Comparison of ENCODE assay signal across 10 cellular contexts in the genomic region with DNA sequence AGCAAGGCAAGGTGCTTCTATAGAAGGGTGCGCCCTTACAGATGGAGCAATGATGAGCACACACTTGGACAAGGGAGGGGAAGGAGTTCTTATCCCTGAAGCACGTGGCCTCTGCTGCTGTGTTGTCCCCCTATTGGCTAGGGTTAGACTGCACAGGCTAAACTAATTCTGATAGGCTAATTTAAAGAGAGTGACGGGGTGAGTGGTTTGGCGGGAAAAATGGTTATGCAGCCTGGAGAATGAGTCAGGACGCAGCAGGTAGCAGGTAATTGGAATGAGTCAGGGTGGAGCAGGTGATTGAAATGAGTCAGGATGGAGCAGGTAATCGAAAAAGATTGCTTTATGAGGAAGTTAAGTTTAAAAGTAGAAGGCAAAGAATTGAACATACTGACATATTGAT. TPM values are rescaled to one million over a fixed set of nuclear protein-coding genes. Genes with fewer than 3 reads are reported as not detected.
DNase-seq lines count a peak whose midpoint lies in the region; ATAC-seq, FAIRE-seq and TF ChIP-seq lines count a peak whose summit lies in the region.
"Not testable (repeated sequence)": the region's sequence is repeated elsewhere in the genome, so short reads cannot be mapped to it uniquely, and the experiment has no call there.
"Had no signal": no experiment of that assay in that cellular context is flagged by ENCODE, and none has a peak within 500 bp of the region (broad histone marks: within the 10 kb centered on the region; RNA-seq: fewer than 3 reads in every experiment).

No MANE protein-coding gene starts in this region.

- not testable (repeated sequence) for DNase-seq in H9
- DNase-seq in LHCN-M2 (ENCODE audit: low read depth), result peak; percentile 3
- DNase-seq in PC-9, result peak in 1 of 2 experiments; percentile 77
- peak; percentile 14 for DNase-seq in SW480 (ENCODE audit: low spot score)
- peak; percentile 71 for DNase-seq in bronchial epithelial cell (ENCODE audit: low read depth)
- DNase-seq in kidney tubule cell (ENCODE audit: low spot score), result peak; percentile 49

- H3K36me3 ChIP-seq in PC-9 (ENCODE audit: low read depth); bronchial epithelial cell (ENCODE audit: control insufficient read depth, insufficient read depth, low read length): not testable (repeated sequence)

- not testable (repeated sequence) for H2BK12ac ChIP-seq in H9 (ENCODE audit: insufficient read length, low read depth, low read length)

- H3K18ac ChIP-seq in H9 (ENCODE audit: insufficient read length, low read depth, low read length), result not testable (repeated sequence)

- not testable (repeated sequence) for H3K27me3 ChIP-seq in H9 (ENCODE audit: insufficient read depth, low read length); PC-9 (ENCODE audit: insufficient read depth, low read depth); bronchial epithelial cell (ENCODE audit: control insufficient read depth, insufficient read depth, low read length)

- not testable (repeated sequence) for H2AK5ac ChIP-seq in H9 (ENCODE audit: insufficient read length, low read length)

- CTCF ChIA-PET in PC-9 (lab: Charles Lee), result not testable (repeated sequence)

- WGBS in H9 (ENCODE audit: extremely low coverage, insufficient read length, low lambda C conversion rate), result no CpG with 5 or more reads among the region's 6 CpGs

- H2BK5ac ChIP-seq in H9 (ENCODE audit: insufficient read length, low read length), result not testable (repeated sequence)

- not testable (repeated sequence) for H3T11ph ChIP-seq in H9 (ENCODE audit: low read length)

- not testable (repeated sequence) for H3K23ac ChIP-seq in H9 (ENCODE audit: insufficient read length, low read depth, low read length)

- H3K14ac ChIP-seq in H9 (ENCODE audit: insufficient read depth, low read length), result not testable (repeated sequence)

- not testable (repeated sequence) for FAIRE-seq in bronchial epithelial cell (lab: Jason Lieb, UNC)

- not testable (repeated sequence) for H3K4me1 ChIP-seq in H9 (ENCODE audit: insufficient read depth, low read length); PC-9 (replicated peaks; ENCODE audit: insufficient read depth)

- TF ChIP-seq CTCF in H9 (conservative IDR thresholded peaks at IDR 0.05), result 0 out of 3 replicates have a peak, but pooled peaks have one; percentile 8
- not testable (repeated sequence) for TF ChIP-seq CTCF in PC-9 (conservative IDR thresholded peaks at IDR 0.05); bronchial epithelial cell (IDR thresholded peaks at IDR 0.05; ENCODE audit: insufficient read depth, low read length, severe bottlenecking)

- BruUV-seq in PC-9 (replicated peaks; lab: Mats Ljungman, UMichigan), result not testable (repeated sequence)

- not testable (repeated sequence) for H3F3A ChIP-seq in PC-9 (ENCODE audit: insufficient read depth, low read depth)

- H4K5ac ChIP-seq in H9 (ENCODE audit: insufficient read length, low read depth, low read length), result not testable (repeated sequence)

- H3K9me3 ChIP-seq in H9 (ENCODE audit: control insufficient read depth, low read depth, low read length); PC-9 (ENCODE audit: insufficient read depth, low read depth): not testable (repeated sequence)

- not testable (repeated sequence) for H3K36me3 Mint-ChIP-seq in H9 (ENCODE audit: insufficient read depth in 1 of 3, low read depth in 3 of 3)

- intact Hi-C loops in PC-9 (cut with micrococcal nuclease; ENCODE audit: unreplicated experiment), result not testable (repeated sequence)

- H3K27me3 Mint-ChIP-seq in H9 (ENCODE audit: low read depth), result not testable (repeated sequence)

- H3K9ac ChIP-seq in H9 (ENCODE audit: extremely low read depth, insufficient read length, low read length), result not testable (repeated sequence)

- not testable (repeated sequence) for H3K9me2 ChIP-seq in PC-9 (ENCODE audit: insufficient read depth)

- H4K91ac ChIP-seq in H9 (ENCODE audit: insufficient read length, low read depth, low read length), result not testable (repeated sequence)

- not testable (repeated sequence) for H3K4me3 Mint-ChIP-seq in H9

- not testable (repeated sequence) for H2BK15ac ChIP-seq in H9 (ENCODE audit: low read depth, low read length)

- not testable (repeated sequence) for H3K56ac ChIP-seq in H9 (ENCODE audit: insufficient read length, low read depth, low read length)

- peaks cover 0 to 13% of the 10 kb centered on the region in 2 experiments; a peak in 2 of 5 replicates for H3K9me3 Mint-ChIP-seq in H9

- H3K27ac Mint-ChIP-seq in H9, result not testable (repeated sequence)

- H3K4ac ChIP-seq in H9 (ENCODE audit: low read depth, low read length), result not testable (repeated sequence)

- not testable (repeated sequence) for H3K27ac ChIP-seq in H9 (ENCODE audit: insufficient read length, low read depth, low read length)
- H3K27ac ChIP-seq in PC-9, result peak overlapping the region; percentile 9; the same call in 1 of the 2 replicates

- H2BK120ac ChIP-seq in H9 (ENCODE audit: low read depth, low read length, poor library complexity, severe bottlenecking), result not testable (repeated sequence)

- H3K4me2 ChIP-seq in H9 (ENCODE audit: insufficient read depth, insufficient read length, low read length); PC-9: not testable (repeated sequence)

- H3K23me2 ChIP-seq in H9 (ENCODE audit: insufficient read length, low read depth, low read length, poor library complexity, severe bottlenecking), result not testable (repeated sequence)

- not testable (repeated sequence) for H2AFZ ChIP-seq in H9 (ENCODE audit: low read length); PC-9

- not testable (repeated sequence) for H3K4me1 Mint-ChIP-seq in H9

- not testable (repeated sequence) for H4K8ac ChIP-seq in H9 (replicated peaks; ENCODE audit: insufficient read length, low read depth, low read length)

- H2BK20ac ChIP-seq in H9 (ENCODE audit: low read depth, low read length, poor library complexity, severe bottlenecking), result not testable (repeated sequence)

- peak; percentile 67 for ATAC-seq in esophagus mucosa

- not testable (repeated sequence) for H3K4me3 ChIP-seq in PC-9; bronchial epithelial cell (ENCODE audit: low read depth, low read length)

- POLR2A ChIA-PET in PC-9 (lab: Charles Lee; ENCODE audit: unreplicated experiment), result not testable (repeated sequence)

- H4K20me1 ChIP-seq in H9 (ENCODE audit: control insufficient read depth, insufficient read depth, insufficient read length); PC-9 (ENCODE audit: insufficient read depth): not testable (repeated sequence)

- H3K79me1 ChIP-seq in H9 (ENCODE audit: insufficient read depth, low read depth, low read length, poor library complexity, severe bottlenecking), result not testable (repeated sequence)

- H3K79me2 ChIP-seq in H9 (ENCODE audit: insufficient read depth, low read length); PC-9 (ENCODE audit: low read depth): not testable (repeated sequence)

RNA-seq across cellular contexts. Expression of gene C3orf80, which starts 15.5 kb away (rescaled TPM):
- 0.13 and 0.15 TPM in 2 replicates for total RNA-seq in H9 (2021)
- total RNA-seq in LHCN-M2 (2014; rRNA removed), result 0.06 TPM in 1 of 2 replicates, not detected in the other
- polyA plus RNA-seq in LHCN-M2 (2012), result not detected
- not detected in 2 replicates for total RNA-seq in PC-9 (2021)
- total RNA-seq in bronchial epithelial cell, result 0.13 TPM in 1 of 2 replicates, not detected in the other
- 5.9 TPM for total RNA-seq in esophagus mucosa
- total RNA-seq: CD4-positive, alpha-beta memory T cell had no signal
- polyA plus RNA-seq: AG04450; CD4-positive, alpha-beta memory T cell; IgD-negative memory B cell had no signal
